ENCODE assay signal across 24 cellular contexts in the genomic region with DNA sequence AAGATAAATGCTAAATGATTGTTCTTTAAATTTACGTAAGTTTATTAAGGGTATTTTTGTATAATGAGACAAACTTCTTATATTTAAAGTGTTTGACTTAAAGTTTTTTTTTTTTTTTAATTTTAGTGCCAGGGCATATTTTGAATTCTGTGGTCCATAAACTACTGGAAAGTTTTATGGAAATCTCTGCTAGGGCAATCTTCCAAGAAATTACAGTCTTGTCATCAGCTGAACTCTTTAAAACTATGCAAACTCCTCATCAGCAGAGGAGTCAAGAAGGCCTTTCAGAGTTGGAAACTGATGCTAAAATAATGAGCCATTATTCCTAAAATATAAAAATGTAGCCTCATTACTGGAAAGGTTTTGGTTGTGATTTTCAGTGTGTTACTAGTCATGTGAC.
"Had no signal": no experiment of that assay in that cellular context is flagged by ENCODE, and none has a peak within 500 bp of the region (broad histone marks: within the 10 kb centered on the region; RNA-seq: fewer than 3 reads in every experiment).

No MANE protein-coding gene starts in this region.

- H3K4me1 ChIP-seq: adrenal gland, body of pancreas, left lung, neural progenitor cell, tibial nerve had no signal

- DNase-seq: activated CD4-positive, alpha-beta T cell treated with anti-CD3 and anti-CD28 coated beads for 48 hours; activated CD4-positive, alpha-beta T cell treated with anti-CD3 and anti-CD28 coated beads, Interleukin-2, amount 50 U/mL, for 48 hours; activated naive CD4-positive, alpha-beta T cell treated with Interleukin-2 at 50 U/mL for 16 hours; activated T-cell treated with anti-CD3 and anti-CD28 coated beads, Interleukin-2, amount 50 U/mL, for 72 hours; adrenal gland; body of pancreas; effector memory CD8-positive, alpha-beta T cell; foreskin melanocyte; left lung; mesendoderm; natural killer cell; occipital lobe; right cardiac atrium; stimulated activated CD4-positive, alpha-beta T cell treated with anti-CD3 and anti-CD28 coated beads, Interleukin-15, amount 100 ng/mL, for 24 hours; stimulated activated naive CD4-positive, alpha-beta T cell treated with Interleukin-2 at 50 U/mL for 16 hours; SW 1271; T-helper 9 cell; WERI-Rb-1 had no signal

- H3K4me2 ChIP-seq: neural progenitor cell had no signal

- FAIRE-seq: endothelial cell of umbilical vein had no signal

- H2AFZ ChIP-seq: neural progenitor cell had no signal

- H3K27ac ChIP-seq: adrenal gland, body of pancreas, coronary artery, left lung, neural progenitor cell, tibial nerve, WERI-Rb-1 had no signal

- H3K36me3 ChIP-seq: adrenal gland, left lung, neural progenitor cell, tibial nerve, WERI-Rb-1 had no signal

- ATAC-seq: activated CD4-positive, CD25-positive, alpha-beta regulatory T cell treated with anti-CD3 and anti-CD28 coated beads, Interleukin-2, amount 50 U/mL, for 24 hours; activated T-cell treated with anti-CD3 and anti-CD28 coated beads, Interleukin-2, amount 50 U/mL, for 72 hours; body of pancreas; effector memory CD8-positive, alpha-beta T cell; left lung; natural killer cell; right cardiac atrium had no signal

- H3K4me3 ChIP-seq: adrenal gland, body of pancreas, coronary artery, left lung, lung, neural progenitor cell, tibial nerve had no signal

- H3K27me3 ChIP-seq: adrenal gland, body of pancreas, left lung, neural progenitor cell, tibial nerve had no signal

- H3K9me3 ChIP-seq: body of pancreas, tibial nerve had no signal

- H3K9ac ChIP-seq: neural progenitor cell had no signal
